In genomic region chr15:92636401-92636949, GRCh38 we compare ENCODE assay signal across 22 cellular contexts. TPM values are rescaled to one million over a fixed set of nuclear protein-coding genes. Genes with fewer than 3 reads are reported as not detected.
DNase-seq lines count a peak whose midpoint lies in the region; ATAC-seq and TF ChIP-seq lines count a peak whose summit lies in the region.
"Had no signal": no experiment of that assay in that cellular context is flagged by ENCODE, and none has a peak within 500 bp of the region (broad histone marks: within the 10 kb centered on the region; RNA-seq: fewer than 3 reads in every experiment).

No MANE protein-coding gene starts in this region.

- H4K91ac ChIP-seq in H9 (ENCODE audit: insufficient read length, low read depth, low read length) = no peak overlapping the region

- CTCF ChIA-PET in activated CD4-positive, alpha-beta T cell treated with anti-CD3 and anti-CD28 coated beads for 36 hours (lab: Charles Lee) = no interaction called here

- no peak overlapping the region for H2AFZ ChIP-seq in H9 (ENCODE audit: low read length)

- no peak overlapping the region for H3K18ac ChIP-seq in H9 (ENCODE audit: insufficient read length, low read depth, low read length)

- peaks cover 6% of the 10 kb centered on the region; the same call in 1 of the 2 replicates for H3K79me2 ChIP-seq in H9 (ENCODE audit: insufficient read depth, low read length)

- no peak for TF ChIP-seq POLR2A in spleen (IDR thresholded peaks at IDR 0.05)

- peaks cover 9 to 16% (median 13%) of the 10 kb centered on the region in 3 experiments for H3K36me3 Mint-ChIP-seq in H9 (ENCODE audit: insufficient read depth in 1 of 3, low read depth in 3 of 3)
- H3K36me3 Mint-ChIP-seq in activated CD4-positive, alpha-beta T cell treated with anti-CD3 and anti-CD28 coated beads for 36 hours (ENCODE audit: low read depth) = peaks cover 3% of the 10 kb centered on the region
- H3K36me3 Mint-ChIP-seq: memory B cell had no signal

- H3K27ac ChIP-seq in H9 (ENCODE audit: insufficient read length, low read depth, low read length) = no peak overlapping the region
- H3K27ac ChIP-seq in WERI-Rb-1 = peak overlapping the region; percentile 92
- no peak overlapping the region for H3K27ac ChIP-seq in spleen
- H3K27ac ChIP-seq: SK-N-MC, tibial nerve had no signal

- H4K20me1 ChIP-seq in H9 (ENCODE audit: control insufficient read depth, insufficient read depth, insufficient read length) = no peaks in the 10 kb centered on the region

- no CpG with 5 or more reads among the region's 12 CpGs for WGBS in H9 (ENCODE audit: extremely low coverage, insufficient read length, low lambda C conversion rate)
- 85 to 92% (median 89%) methylated on average over 12 of the region's 12 CpGs for WGBS in spleen, 5 donors

- H3K9me3 ChIP-seq in H9 (ENCODE audit: control insufficient read depth, low read depth, low read length) (no peaks in the 10 kb centered on the region), WERI-Rb-1 (ENCODE audit: severe bottlenecking) (peaks cover 9% of the 10 kb centered on the region), spleen (peaks cover 0 to 23% (median 12%) of the 10 kb centered on the region in 8 donors)

- no peak overlapping the region for H3K14ac ChIP-seq in H9 (ENCODE audit: insufficient read depth, low read length)

- H3K4me1 ChIP-seq in H9 (ENCODE audit: insufficient read depth, low read length) = peaks cover 11% of the 10 kb centered on the region; the same call in 1 of the 2 replicates
- no peaks in the 10 kb centered on the region for H3K4me1 ChIP-seq in spleen

- no peak overlapping the region for H3K4me3 ChIP-seq in WERI-Rb-1 (ENCODE audit: low read depth, low read length)
- no peak overlapping the region for H3K4me3 ChIP-seq in spleen
- H3K4me3 ChIP-seq: SK-N-MC, tibial nerve had no signal

- H3K23ac ChIP-seq in H9 (ENCODE audit: insufficient read length, low read depth, low read length) = no peak overlapping the region

- H3K27me3 ChIP-seq in H9 (ENCODE audit: insufficient read depth, low read length) (no peaks in the 10 kb centered on the region), WERI-Rb-1 (ENCODE audit: insufficient read depth, low read depth, severe bottlenecking) (no peaks in the 10 kb centered on the region), spleen (replicated peaks in 1 of 7) (peaks cover 0 to 14% (median 0%) of the 10 kb centered on the region in 7 donors)
- H3K27me3 ChIP-seq: tibial nerve had no signal

- peaks cover 52 to 59% of the 10 kb centered on the region in 2 experiments for H3K4me1 Mint-ChIP-seq in H9
- peaks cover 11% of the 10 kb centered on the region for H3K4me1 Mint-ChIP-seq in activated CD4-positive, alpha-beta T cell treated with anti-CD3 and anti-CD28 coated beads for 36 hours
- H3K4me1 Mint-ChIP-seq: memory B cell had no signal

- H4K8ac ChIP-seq in H9 (replicated peaks; ENCODE audit: insufficient read length, low read depth, low read length) = no peak overlapping the region

- H2BK120ac ChIP-seq in H9 (ENCODE audit: low read depth, low read length, poor library complexity, severe bottlenecking) = no peak overlapping the region

- peaks cover 2% of the 10 kb centered on the region for H3K79me1 ChIP-seq in H9 (ENCODE audit: insufficient read depth, low read depth, low read length, poor library complexity, severe bottlenecking)

- H3K23me2 ChIP-seq in H9 (ENCODE audit: insufficient read length, low read depth, low read length, poor library complexity, severe bottlenecking) = no peaks in the 10 kb centered on the region

- TF ChIP-seq CTCF in H9 (conservative IDR thresholded peaks at IDR 0.05) = no peak
- no peak for TF ChIP-seq CTCF in WERI-Rb-1 (IDR thresholded peaks at IDR 0.05; ENCODE audit: low read depth, low read length)
- TF ChIP-seq CTCF in spleen (IDR thresholded peaks at IDR 0.05 in 8 of 11, conservative IDR thresholded peaks at IDR 0.05 in 3 of 11) = no peak

- H2BK5ac ChIP-seq in H9 (ENCODE audit: insufficient read length, low read length) = no peak overlapping the region

- intact Hi-C loops in spleen (cut with DNase I; ENCODE audit: low total_unique reads) = no loop called here
- intact Hi-C loops in activated CD4-positive, alpha-beta T cell treated with anti-CD3 and anti-CD28 coated beads for 36 hours (cut with DNase I, micrococcal nuclease) = no loop called here

- no peaks in the 10 kb centered on the region for H3K27me3 Mint-ChIP-seq in H9 (ENCODE audit: low read depth)
- peaks cover 7% of the 10 kb centered on the region for H3K27me3 Mint-ChIP-seq in activated CD4-positive, alpha-beta T cell treated with anti-CD3 and anti-CD28 coated beads for 36 hours
- H3K27me3 Mint-ChIP-seq: CD4-positive, CD25-positive, alpha-beta regulatory T cell had no signal

- POLR2A ChIA-PET in activated CD4-positive, alpha-beta T cell treated with anti-CD3 and anti-CD28 coated beads for 36 hours (lab: Charles Lee) = no interaction called here

- H2BK20ac ChIP-seq in H9 (ENCODE audit: low read depth, low read length, poor library complexity, severe bottlenecking) = no peak overlapping the region

- no peak overlapping the region for H3K9ac ChIP-seq in H9 (ENCODE audit: extremely low read depth, insufficient read length, low read length)

- H2BK12ac ChIP-seq in H9 (ENCODE audit: insufficient read length, low read depth, low read length) = no peak overlapping the region

- no peak overlapping the region for H3K56ac ChIP-seq in H9 (ENCODE audit: insufficient read length, low read depth, low read length)

- H2AK5ac ChIP-seq in H9 (ENCODE audit: insufficient read length, low read length) = no peak overlapping the region

- H3K4ac ChIP-seq in H9 (ENCODE audit: low read depth, low read length) = no peak overlapping the region

- no peak overlapping the region for H2BK15ac ChIP-seq in H9 (ENCODE audit: low read depth, low read length)

- H3K27ac Mint-ChIP-seq in H9 = peak overlapping the region in 2 of 3 experiments; percentile 57 to 68; a peak in 3 of 7 replicates
- no peak overlapping the region for H3K27ac Mint-ChIP-seq in activated CD4-positive, alpha-beta T cell treated with anti-CD3 and anti-CD28 coated beads for 36 hours
- H3K27ac Mint-ChIP-seq: activated CD4-positive, alpha-beta T cell treated with anti-CD3 and anti-CD28 coated beads, Interleukin-2, amount 10 ng/mL, durations not matched to agents 24 days and 14 days; activated naive CD4-positive, alpha-beta T cell treated with anti-CD3 and anti-CD28 coated beads for 36 hours; activated T-cell treated with anti-CD3 and anti-CD28 coated beads, Interleukin-2, amount 50 U/mL, for 72 hours; CD4-positive, CD25-positive, alpha-beta regulatory T cell; HFFc6; memory B cell; T-helper 1 cell treated with Interleukin-12 subunit alpha and Interleukin-12 subunit beta and Interleukin-4 antibody, amounts not matched to agents 30 μg/mL and 1 μg/mL, for 36 hours had no signal

- H3K9me3 Mint-ChIP-seq in H9 = peaks cover 13 to 18% of the 10 kb centered on the region in 2 experiments
- H3K9me3 Mint-ChIP-seq in activated CD4-positive, alpha-beta T cell treated with anti-CD3 and anti-CD28 coated beads for 36 hours (ENCODE audit: low read depth) = peaks cover 5% of the 10 kb centered on the region
- H3K9me3 Mint-ChIP-seq: T-helper 1 cell treated with Interleukin-12 subunit alpha and Interleukin-12 subunit beta and Interleukin-4 antibody, amounts not matched to agents 30 μg/mL and 1 μg/mL, for 36 hours had no signal

- DNase-seq in H9 = no peak
- peak; percentile 5 for DNase-seq in WERI-Rb-1
- DNase-seq in left lobe of liver (ENCODE audit: low spot score) = peak; percentile 37
- peak; percentile 50 for DNase-seq in spleen
- no peak for DNase-seq in hepatic stellate cell (ENCODE audit: low spot score)
- no peak for DNase-seq in stimulated activated CD4-positive, alpha-beta T cell treated with anti-CD3 and anti-CD28 coated beads, Interleukin-15, amount 100 ng/mL, for 24 hours
- no peak for DNase-seq in activated CD4-positive, alpha-beta T cell treated with anti-CD3 and anti-CD28 coated beads for 36 hours
- DNase-seq: activated CD4-positive, alpha-beta T cell treated with anti-CD3 and anti-CD28 coated beads, Interleukin-2, amount 10 ng/mL, durations not matched to agents 24 days and 14 days; activated naive CD4-positive, alpha-beta T cell treated with anti-CD3 and anti-CD28 coated beads for 36 hours; activated T-cell treated with anti-CD3 and anti-CD28 coated beads, Interleukin-2, amount 50 U/mL, for 72 hours; amniotic stem cell; CD4-positive, CD25-positive, alpha-beta regulatory T cell; HFFc6; NCI-H1417 treated with DMSO at 0.1 percent for 48 hours; NCI-H2081 treated with DMSO at 0.1 percent for 48 hours; NCI-H446; stimulated activated naive CD8-positive, alpha-beta T cell treated with anti-CD3 and anti-CD28 coated beads, Interleukin-15, Interleukin-2, amounts not matched to agents 100 U/mL and 50 U/mL, for 24 hours had no signal

- H3K36me3 ChIP-seq in WERI-Rb-1 (no peaks in the 10 kb centered on the region), spleen (no peaks in the 10 kb centered on the region)
- H3K36me3 ChIP-seq: tibial nerve had no signal

- H3K4me2 ChIP-seq in H9 (ENCODE audit: insufficient read depth, insufficient read length, low read length) = no peak overlapping the region

- ATAC-seq in left lobe of liver (no peak), HG03139 (IDR thresholded peaks at IDR 0.05; ENCODE audit: unreplicated experiment) (no peak)
- ATAC-seq in activated CD4-positive, alpha-beta T cell treated with anti-CD3 and anti-CD28 coated beads for 36 hours = no peak
- ATAC-seq: activated T-cell treated with anti-CD3 and anti-CD28 coated beads, Interleukin-2, amount 50 U/mL, for 72 hours had no signal

- H3T11ph ChIP-seq in H9 (ENCODE audit: low read length) = no peak overlapping the region

- H3K4me3 Mint-ChIP-seq in H9 = no peak overlapping the region; a peak in 1 of 5 replicates
- H3K4me3 Mint-ChIP-seq in activated CD4-positive, alpha-beta T cell treated with anti-CD3 and anti-CD28 coated beads for 36 hours = no peak overlapping the region
- H3K4me3 Mint-ChIP-seq: activated CD4-positive, alpha-beta T cell treated with anti-CD3 and anti-CD28 coated beads, Interleukin-2, amount 10 ng/mL, durations not matched to agents 24 days and 14 days; activated naive CD4-positive, alpha-beta T cell treated with anti-CD3 and anti-CD28 coated beads for 36 hours; activated T-cell treated with anti-CD3 and anti-CD28 coated beads, Interleukin-2, amount 50 U/mL, for 72 hours; CD4-positive, CD25-positive, alpha-beta regulatory T cell; HFFc6; memory B cell; T-helper 1 cell treated with Interleukin-12 subunit alpha and Interleukin-12 subunit beta and Interleukin-4 antibody, amounts not matched to agents 30 μg/mL and 1 μg/mL, for 36 hours had no signal

- H4K5ac ChIP-seq in H9 (ENCODE audit: insufficient read length, low read depth, low read length) = no peak overlapping the region

RNA-seq across cellular contexts. Expression of gene FAM174B, which starts 19.1 kb away (rescaled TPM):
- total RNA-seq in H9 (2021) (38.0 and 38.5 TPM in 2 replicates), left lobe of liver (4.3 TPM), spleen (10 to 100 TPM in 4 of 7 donors, 1 to 10 TPM in 3; 7.4 to 17.9 (median 11.2) TPM)
- polyA plus RNA-seq in spleen = 1 to 10 TPM; 2.1 to 4.8 (median 3.9) TPM
- 1 to 10 TPM; 4.0 to 4.9 TPM for total RNA-seq in activated CD4-positive, alpha-beta T cell treated with anti-CD3 and anti-CD28 coated beads for 36 hours

Comparison
In these comparisons a context has a peak if more than half of its experiments do, and no peak if none do; other contexts are left out.
1. DNase-seq: peak in WERI-Rb-1 (single experiment), left lobe of liver (single experiment) and spleen (single experiment); none in H9 (single experiment), hepatic stellate cell (single experiment), stimulated activated CD4-positive, alpha-beta T cell treated with anti-CD3 and anti-CD28 coated beads, Interleukin-15, amount 100 ng/mL, for 24 hours (single experiment) and activated CD4-positive, alpha-beta T cell treated with anti-CD3 and anti-CD28 coated beads for 36 hours (single experiment).